ENCODE assay signal across 1 cellular context in the genomic region with DNA sequence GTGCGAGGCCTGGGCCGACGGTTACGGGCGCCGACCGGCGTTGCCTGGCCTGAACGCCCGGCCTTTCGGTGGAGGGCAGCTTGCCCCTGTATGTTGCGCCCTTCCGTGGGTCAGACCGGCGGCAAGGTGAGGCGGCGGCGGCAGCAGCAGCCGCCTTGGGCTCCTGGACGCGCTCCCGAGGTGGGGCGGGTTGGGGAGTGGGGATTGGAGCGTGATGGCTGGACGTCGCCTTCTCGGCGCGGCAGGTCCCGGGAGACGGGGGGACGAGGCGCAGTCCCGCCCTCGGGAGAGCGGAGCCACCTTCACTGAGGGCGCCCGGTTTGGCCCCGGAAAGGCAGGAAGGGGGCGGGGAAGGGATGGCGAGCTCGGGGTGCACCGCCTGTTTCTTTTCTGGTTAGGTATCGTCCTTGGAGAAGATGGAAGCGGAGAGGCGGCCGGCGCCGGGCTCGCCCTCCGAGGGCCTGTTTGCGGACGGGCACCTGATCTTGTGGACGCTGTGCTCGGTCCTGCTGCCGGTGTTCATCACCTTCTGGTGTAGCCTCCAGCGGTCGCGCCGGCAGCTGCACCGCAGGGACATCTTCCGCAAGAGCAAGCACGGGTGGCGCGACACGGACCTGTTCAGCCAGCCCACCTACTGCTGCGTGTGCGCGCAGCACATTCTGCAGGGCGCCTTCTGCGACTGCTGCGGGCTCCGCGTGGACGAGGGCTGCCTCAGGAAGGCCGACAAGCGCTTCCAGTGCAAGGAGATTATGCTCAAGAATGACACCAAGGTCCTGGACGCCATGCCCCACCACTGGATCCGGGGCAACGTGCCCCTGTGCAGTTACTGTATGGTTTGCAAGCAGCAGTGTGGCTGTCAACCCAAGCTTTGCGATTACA.
TF ChIP-seq lines count a peak whose summit lies in the region.

No MANE protein-coding gene starts in this region.

TF ChIP-seq in HepG2, 621 proteins besides CTCF, POLR2A, EP300 and RAD21 (continued from another document and continues in another):
- TF ChIP-seq, protein P1, sequence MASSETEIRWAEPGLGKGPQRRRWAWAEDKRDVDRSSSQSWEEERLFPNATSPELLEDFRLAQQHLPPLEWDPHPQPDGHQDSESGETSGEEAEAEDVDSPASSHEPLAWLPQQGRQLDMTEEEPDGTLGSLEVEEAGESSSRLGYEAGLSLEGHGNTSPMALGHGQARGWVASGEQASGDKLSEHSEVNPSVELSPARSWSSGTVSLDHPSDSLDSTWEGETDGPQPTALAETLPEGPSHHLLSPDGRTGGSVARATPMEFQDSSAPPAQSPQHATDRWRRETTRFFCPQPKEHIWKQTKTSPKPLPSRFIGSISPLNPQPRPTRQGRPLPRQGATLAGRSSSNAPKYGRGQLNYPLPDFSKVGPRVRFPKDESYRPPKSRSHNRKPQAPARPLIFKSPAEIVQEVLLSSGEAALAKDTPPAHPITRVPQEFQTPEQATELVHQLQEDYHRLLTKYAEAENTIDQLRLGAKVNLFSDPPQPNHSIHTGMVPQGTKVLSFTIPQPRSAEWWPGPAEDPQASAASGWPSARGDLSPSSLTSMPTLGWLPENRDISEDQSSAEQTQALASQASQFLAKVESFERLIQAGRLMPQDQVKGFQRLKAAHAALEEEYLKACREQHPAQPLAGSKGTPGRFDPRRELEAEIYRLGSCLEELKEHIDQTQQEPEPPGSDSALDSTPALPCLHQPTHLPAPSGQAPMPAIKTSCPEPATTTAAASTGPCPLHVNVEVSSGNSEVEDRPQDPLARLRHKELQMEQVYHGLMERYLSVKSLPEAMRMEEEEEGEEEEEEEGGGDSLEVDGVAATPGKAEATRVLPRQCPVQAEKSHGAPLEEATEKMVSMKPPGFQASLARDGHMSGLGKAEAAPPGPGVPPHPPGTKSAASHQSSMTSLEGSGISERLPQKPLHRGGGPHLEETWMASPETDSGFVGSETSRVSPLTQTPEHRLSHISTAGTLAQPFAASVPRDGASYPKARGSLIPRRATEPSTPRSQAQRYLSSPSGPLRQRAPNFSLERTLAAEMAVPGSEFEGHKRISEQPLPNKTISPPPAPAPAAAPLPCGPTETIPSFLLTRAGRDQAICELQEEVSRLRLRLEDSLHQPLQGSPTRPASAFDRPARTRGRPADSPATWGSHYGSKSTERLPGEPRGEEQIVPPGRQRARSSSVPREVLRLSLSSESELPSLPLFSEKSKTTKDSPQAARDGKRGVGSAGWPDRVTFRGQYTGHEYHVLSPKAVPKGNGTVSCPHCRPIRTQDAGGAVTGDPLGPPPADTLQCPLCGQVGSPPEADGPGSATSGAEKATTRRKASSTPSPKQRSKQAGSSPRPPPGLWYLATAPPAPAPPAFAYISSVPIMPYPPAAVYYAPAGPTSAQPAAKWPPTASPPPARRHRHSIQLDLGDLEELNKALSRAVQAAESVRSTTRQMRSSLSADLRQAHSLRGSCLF (CRISPR knock-in tag; IDR thresholded peaks at IDR 0.05; ENCODE audit: borderline replicate concordance) = no peak
- no peak for TF ChIP-seq HES4 (CRISPR knock-in tag; IDR thresholded peaks at IDR 0.05; ENCODE audit: borderline replicate concordance)
- no peak for TF ChIP-seq ZSCAN31 (CRISPR knock-in tag; IDR thresholded peaks at IDR 0.05; ENCODE audit: low read depth)
- TF ChIP-seq MAX (IDR thresholded peaks at IDR 0.05) = peak; percentile 82
- TF ChIP-seq PRPF4 (IDR thresholded peaks at IDR 0.05; ENCODE audit: low read depth, low read length, poor library complexity, severe bottlenecking) = no peak
- no peak for TF ChIP-seq ZC3H4 (CRISPR knock-in tag; IDR thresholded peaks at IDR 0.05; ENCODE audit: borderline replicate concordance)
- no peak for TF ChIP-seq ZNF678 (CRISPR knock-in tag; IDR thresholded peaks at IDR 0.05)
- TF ChIP-seq MIER2 (CRISPR knock-in tag; IDR thresholded peaks at IDR 0.05) = no peak
- no peak for TF ChIP-seq NAIF1 (CRISPR knock-in tag; IDR thresholded peaks at IDR 0.05; ENCODE audit: borderline replicate concordance)
- TF ChIP-seq, protein P2, sequence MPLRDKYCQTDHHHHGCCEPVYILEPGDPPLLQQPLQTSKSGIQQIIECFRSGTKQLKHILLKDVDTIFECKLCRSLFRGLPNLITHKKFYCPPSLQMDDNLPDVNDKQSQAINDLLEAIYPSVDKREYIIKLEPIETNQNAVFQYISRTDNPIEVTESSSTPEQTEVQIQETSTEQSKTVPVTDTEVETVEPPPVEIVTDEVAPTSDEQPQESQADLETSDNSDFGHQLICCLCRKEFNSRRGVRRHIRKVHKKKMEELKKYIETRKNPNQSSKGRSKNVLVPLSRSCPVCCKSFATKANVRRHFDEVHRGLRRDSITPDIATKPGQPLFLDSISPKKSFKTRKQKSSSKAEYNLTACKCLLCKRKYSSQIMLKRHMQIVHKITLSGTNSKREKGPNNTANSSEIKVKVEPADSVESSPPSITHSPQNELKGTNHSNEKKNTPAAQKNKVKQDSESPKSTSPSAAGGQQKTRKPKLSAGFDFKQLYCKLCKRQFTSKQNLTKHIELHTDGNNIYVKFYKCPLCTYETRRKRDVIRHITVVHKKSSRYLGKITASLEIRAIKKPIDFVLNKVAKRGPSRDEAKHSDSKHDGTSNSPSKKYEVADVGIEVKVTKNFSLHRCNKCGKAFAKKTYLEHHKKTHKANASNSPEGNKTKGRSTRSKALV (CRISPR knock-in tag; IDR thresholded peaks at IDR 0.05) = peak; percentile 92; the same call in 1 of the 2 replicates
- no peak for TF ChIP-seq NR3C1 (CRISPR knock-in tag; IDR thresholded peaks at IDR 0.05)
- peak; percentile 1; the same call in 1 of the 2 replicates for TF ChIP-seq REPIN1 (CRISPR knock-in tag; IDR thresholded peaks at IDR 0.05; ENCODE audit: borderline replicate concordance, low read depth)
- TF ChIP-seq HOXA7 (CRISPR knock-in tag; IDR thresholded peaks at IDR 0.05) = no peak
- no peak for TF ChIP-seq ZMAT5 (CRISPR knock-in tag; IDR thresholded peaks at IDR 0.05; ENCODE audit: borderline replicate concordance, low read depth)
- TF ChIP-seq ZNF343 (CRISPR knock-in tag; IDR thresholded peaks at IDR 0.05) = no peak; the same call in 1 of the 2 replicates
- TF ChIP-seq NFATC3 (CRISPR knock-in tag; IDR thresholded peaks at IDR 0.05) = peak; percentile 79; the same call in 1 of the 2 replicates
- TF ChIP-seq, protein P3, sequence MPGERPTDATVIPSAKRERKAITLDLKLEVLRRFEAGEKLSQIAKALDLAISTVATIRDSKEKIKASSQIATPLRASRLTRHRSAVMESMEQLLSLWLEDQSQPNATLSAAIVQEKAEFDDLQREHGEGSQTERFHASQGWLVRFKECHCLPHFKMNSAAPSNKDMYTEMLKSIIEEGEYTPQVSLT (CRISPR knock-in tag; IDR thresholded peaks at IDR 0.05; ENCODE audit: borderline replicate concordance, low read depth) = no peak
- no peak; the same call in 1 of the 2 replicates for TF ChIP-seq ZNF205 (CRISPR knock-in tag; IDR thresholded peaks at IDR 0.05)
- TF ChIP-seq ZNF569 (CRISPR knock-in tag; IDR thresholded peaks at IDR 0.05; ENCODE audit: borderline replicate concordance) = no peak
- no peak for TF ChIP-seq RARG (CRISPR knock-in tag; IDR thresholded peaks at IDR 0.05; ENCODE audit: low read depth)
- TF ChIP-seq TOPORS (CRISPR knock-in tag; IDR thresholded peaks at IDR 0.05) = no peak
- TF ChIP-seq ZNF326 (CRISPR knock-in tag; IDR thresholded peaks at IDR 0.05; ENCODE audit: borderline replicate concordance) = no peak
- no peak for TF ChIP-seq ATF1 (CRISPR knock-in tag; IDR thresholded peaks at IDR 0.05)
- TF ChIP-seq ZFP36 (IDR thresholded peaks at IDR 0.05; ENCODE audit: borderline replicate concordance, low read depth, low read length, partially characterized antibody) = no peak
- no peak for TF ChIP-seq NFYC (CRISPR knock-in tag; IDR thresholded peaks at IDR 0.05)
- no peak; the same call in 1 of the 2 replicates for TF ChIP-seq TEAD2 (CRISPR knock-in tag; IDR thresholded peaks at IDR 0.05)
- TF ChIP-seq ZFP36L1 (CRISPR knock-in tag; IDR thresholded peaks at IDR 0.05) = no peak; the same call in 1 of the 2 replicates
- TF ChIP-seq ZSCAN20 (CRISPR knock-in tag; IDR thresholded peaks at IDR 0.05; ENCODE audit: borderline replicate concordance) = no peak
- no peak for TF ChIP-seq ZBTB38 (CRISPR knock-in tag; IDR thresholded peaks at IDR 0.05)
- no peak for TF ChIP-seq ZNF713 (CRISPR knock-in tag; IDR thresholded peaks at IDR 0.05)
- TF ChIP-seq BORCS8-MEF2B (CRISPR knock-in tag; IDR thresholded peaks at IDR 0.05) = 0 out of 2 replicates have a peak, but pooled peaks have one; percentile 13
- no peak for TF ChIP-seq THAP9 (CRISPR knock-in tag; IDR thresholded peaks at IDR 0.05; ENCODE audit: borderline replicate concordance)
- no peak for TF ChIP-seq TBX3 (IDR thresholded peaks at IDR 0.05; ENCODE audit: borderline replicate concordance)
- peak; percentile 66 for TF ChIP-seq ARID4A (CRISPR knock-in tag; IDR thresholded peaks at IDR 0.05; ENCODE audit: borderline replicate concordance)
- no peak for TF ChIP-seq RBM22 (optimal IDR thresholded peaks at IDR 0.05; ENCODE audit: low read length)
- 0 out of 2 replicates have a peak, but pooled peaks have one; percentile 24 for TF ChIP-seq MAFG (CRISPR knock-in tag; IDR thresholded peaks at IDR 0.05)
- TF ChIP-seq NBN (conservative IDR thresholded peaks at IDR 0.05) = no peak
- peak; percentile 21; the same call in 1 of the 2 replicates for TF ChIP-seq GMEB1 (CRISPR knock-in tag; IDR thresholded peaks at IDR 0.05; ENCODE audit: borderline replicate concordance)
- TF ChIP-seq ATF7 (IDR thresholded peaks at IDR 0.05) = no peak
- peak; percentile 9; the same call in 1 of the 2 replicates for TF ChIP-seq ATF7 (CRISPR knock-in tag; IDR thresholded peaks at IDR 0.05)
- TF ChIP-seq ZNF350 (CRISPR knock-in tag; IDR thresholded peaks at IDR 0.05; ENCODE audit: borderline replicate concordance, low read depth) = no peak
- no peak for TF ChIP-seq SP2 (CRISPR knock-in tag; IDR thresholded peaks at IDR 0.05)
